Comparison of ENCODE assay signal across 8 cellular contexts in the genomic region with DNA sequence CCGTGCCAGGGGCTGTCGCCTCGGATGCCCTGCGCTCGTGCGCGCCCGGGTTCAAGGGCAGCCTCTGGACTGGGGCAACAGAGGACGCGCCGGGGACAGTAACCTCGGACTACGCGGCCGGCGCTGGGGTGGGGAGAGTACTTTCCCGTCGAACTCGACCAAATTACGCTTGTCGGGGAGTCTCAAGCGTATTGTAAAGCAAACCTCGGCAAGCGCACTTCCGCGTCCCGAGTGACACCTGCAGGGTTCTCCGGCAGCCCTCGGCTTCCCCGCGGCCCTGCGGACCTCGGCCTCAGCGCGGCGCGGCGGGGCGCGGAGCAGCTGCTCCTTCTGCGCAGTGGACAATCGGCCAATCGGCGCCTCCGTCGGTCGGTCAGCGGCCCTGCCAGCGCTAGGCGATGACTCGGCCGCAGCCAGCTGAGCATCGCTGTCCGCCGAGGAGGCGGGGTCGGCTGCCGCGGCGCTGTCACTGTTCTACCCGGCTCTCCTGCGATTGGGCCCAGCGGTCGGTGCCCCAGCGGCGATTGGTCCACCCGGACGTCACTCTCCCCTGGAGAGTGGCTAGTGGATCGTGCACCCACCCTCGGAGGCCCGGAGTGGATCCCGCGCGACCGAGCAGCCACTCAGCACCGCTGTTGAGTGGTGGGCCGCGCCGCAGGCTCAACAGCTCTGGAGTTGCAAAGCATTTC. TPM values are rescaled to one million over a fixed set of nuclear protein-coding genes. Genes with fewer than 3 reads are reported as not detected.
DNase-seq lines count a peak whose midpoint lies in the region; ATAC-seq, FAIRE-seq and TF ChIP-seq lines count a peak whose summit lies in the region.

A gene with protein sequence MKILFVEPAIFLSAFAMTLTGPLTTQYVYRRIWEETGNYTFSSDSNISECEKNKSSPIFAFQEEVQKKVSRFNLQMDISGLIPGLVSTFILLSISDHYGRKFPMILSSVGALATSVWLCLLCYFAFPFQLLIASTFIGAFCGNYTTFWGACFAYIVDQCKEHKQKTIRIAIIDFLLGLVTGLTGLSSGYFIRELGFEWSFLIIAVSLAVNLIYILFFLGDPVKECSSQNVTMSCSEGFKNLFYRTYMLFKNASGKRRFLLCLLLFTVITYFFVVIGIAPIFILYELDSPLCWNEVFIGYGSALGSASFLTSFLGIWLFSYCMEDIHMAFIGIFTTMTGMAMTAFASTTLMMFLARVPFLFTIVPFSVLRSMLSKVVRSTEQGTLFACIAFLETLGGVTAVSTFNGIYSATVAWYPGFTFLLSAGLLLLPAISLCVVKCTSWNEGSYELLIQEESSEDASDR (minus strand): TSS at position 433 of the 689 bp plus-strand sequence. CDS start 972 bp downstream, outside the sequence.

- POLR2A ChIA-PET in OCI-LY7 (lab: Charles Lee): interaction anchor here (1.4 kb wide), 1 partner anchor 9 kb away, joined by 4 read pairs; no protein-coding TSS in a partner anchor

- H3K4me3 ChIP-seq in OCI-LY7 (ENCODE audit: low read depth, low read length, poor library complexity, severe bottlenecking) (peak within 1 kb of the TSS; percentile 73), epithelial cell of proximal tubule (ENCODE audit: low read depth, low read length) (peak within 1 kb of the TSS; percentile 75), mucosa of stomach (ENCODE audit: low read length) (peak within 1 kb of the TSS; percentile 82)

- TF ChIP-seq CTCF in OCI-LY7 (conservative IDR thresholded peaks at IDR 0.05; ENCODE audit: low read length): peak; percentile 33; the same call in 1 of the 2 replicates
- TF ChIP-seq CTCF in epithelial cell of proximal tubule (conservative IDR thresholded peaks at IDR 0.05; ENCODE audit: low read depth, low read length): peak; percentile 8

- intact Hi-C loops in OCI-LY7 (cut with micrococcal nuclease; ENCODE audit: unreplicated experiment): no loop called here

- BruUV-seq in OCI-LY7 (replicated peaks; lab: Mats Ljungman, UMichigan): no TSS peak

- H4K20me1 ChIP-seq in OCI-LY7 (ENCODE audit: insufficient read depth, low read length): no peaks in the 10 kb centered on the region

- H2AFZ ChIP-seq in OCI-LY7 (ENCODE audit: low read length): peak within 1 kb of the TSS; percentile 98

- peak; percentile 84 for FAIRE-seq in HTR-8/SVneo (lab: Jason Lieb, UNC)

- CTCF ChIA-PET in OCI-LY7 (lab: Charles Lee; ENCODE audit: unreplicated experiment): no interaction called here

- peak within 1 kb of the TSS; percentile 76 for H3K9ac ChIP-seq in mucosa of stomach (ENCODE audit: low read length)

- H3K9me3 ChIP-seq in OCI-LY7 (ENCODE audit: low read length): no peaks in the 10 kb centered on the region
- no peaks in the 10 kb centered on the region for H3K9me3 ChIP-seq in mucosa of stomach (ENCODE audit: control insufficient read depth, low read length)

- H3K79me2 ChIP-seq in OCI-LY7 (ENCODE audit: insufficient read depth, low read depth, low read length): no peaks in the 10 kb centered on the region

- H3K4me1 ChIP-seq in OCI-LY7 (ENCODE audit: insufficient read depth, low read length, poor library complexity, severe bottlenecking): peaks cover 16% of the 10 kb centered on the region
- H3K4me1 ChIP-seq in mucosa of stomach (ENCODE audit: control insufficient read depth, insufficient read depth, low read length): peaks cover 14% of the 10 kb centered on the region

- ATAC-seq in GM21367 (IDR thresholded peaks at IDR 0.05; ENCODE audit: unreplicated experiment): peak; percentile 97

- H3K27ac ChIP-seq in OCI-LY7 (ENCODE audit: low read depth, low read length, poor library complexity, severe bottlenecking): no peak within 1 kb of the TSS

- no peaks in the 10 kb centered on the region for H3K27me3 ChIP-seq in mucosa of stomach (ENCODE audit: control insufficient read depth, insufficient read depth, low read length)

- H3K36me3 ChIP-seq in OCI-LY7 (ENCODE audit: insufficient read depth, low read length) (no peaks in the 10 kb centered on the region; the same call in 1 of the 2 replicates), mucosa of stomach (ENCODE audit: control insufficient read depth, insufficient read depth, low read length) (no peaks in the 10 kb centered on the region)

- DNase-seq in D341Med (ENCODE audit: low spot score) (peak; percentile 60), HTR-8/SVneo (ENCODE audit: insufficient read length, low spot score) (peak; percentile 94), OCI-LY7 (ENCODE audit: low spot score) (peak; percentile 91), epithelial cell of proximal tubule (ENCODE audit: low read depth) (peak; percentile 53)
- peak; percentile 99 for DNase-seq in activated T-cell treated with anti-CD3 and anti-CD28 coated beads, Interleukin-2, amount 50 U/mL, for 1 hour
- peak; percentile 98 for DNase-seq in stimulated activated CD8-positive, alpha-beta memory T cell treated with anti-CD3 and anti-CD28 coated beads, Interleukin-4, amount 100 ng/mL, for 48 hours

- H3K9me2 ChIP-seq in OCI-LY7 (ENCODE audit: insufficient read depth, low read length): no peaks in the 10 kb centered on the region

- peak within 1 kb of the TSS; percentile 77 for H3K4me2 ChIP-seq in OCI-LY7 (ENCODE audit: low read length)

RNA-seq across cellular contexts. Expression of the gene that starts here (rescaled TPM):
- total RNA-seq in OCI-LY7 (2014; rRNA removed; shearing (Covaris generic)): 3.8 and 4.3 TPM in 2 replicates
- total RNA-seq in OCI-LY7 (2022): 10.2 and 11.7 TPM in 2 replicates
- 0.40 and 1.2 TPM in 2 replicates for total RNA-seq in epithelial cell of proximal tubule
